9 cellular contexts compared by ENCODE assay signal in the genomic region with DNA sequence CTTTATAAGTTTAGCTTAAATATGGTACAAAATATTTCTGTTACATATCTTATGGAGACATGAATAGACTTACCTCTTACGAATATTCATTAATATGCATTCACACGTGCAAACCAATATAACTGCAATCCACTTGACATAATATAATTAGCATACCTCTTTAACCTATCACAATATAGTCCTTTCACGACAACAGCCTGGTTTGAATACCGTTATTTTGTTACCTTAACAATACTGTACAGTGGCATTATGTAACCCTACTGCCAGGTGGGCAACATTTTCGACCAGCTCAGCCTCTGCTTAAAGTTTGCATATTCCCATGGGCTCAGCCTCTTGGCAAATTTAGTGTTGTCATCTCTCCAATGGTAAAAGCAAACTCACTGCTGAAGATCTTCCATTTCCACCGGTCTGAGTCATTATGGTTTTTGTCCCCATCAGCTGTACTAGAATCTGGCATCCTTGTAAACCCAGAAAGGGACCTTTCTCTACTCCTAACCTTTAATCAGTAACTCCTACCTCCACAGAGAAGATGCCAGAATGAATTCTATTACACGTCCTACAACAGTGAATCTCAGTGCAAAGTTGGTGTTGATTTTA. TPM values are rescaled to one million over a fixed set of nuclear protein-coding genes. Genes with fewer than 3 reads are reported as not detected.
A peak's percentile ranks its signal among the peaks of the same experiment; 100 is the strongest.
DNase-seq lines count a peak whose midpoint lies in the region; TF ChIP-seq lines count a peak whose summit lies in the region.
"Had no signal": no experiment of that assay in that cellular context is flagged by ENCODE, and none has a peak within 500 bp of the region (broad histone marks: within the 10 kb centered on the region; RNA-seq: fewer than 3 reads in every experiment).

No MANE protein-coding gene starts in this region.

- H3K4me1 Mint-ChIP-seq in T-helper 2 cell treated with Interferon-gamma antibody and Interleukin-4, amounts not matched to agents 5 μg/mL and 100 μg/mL, for 36 hours (ENCODE audit: low read depth), result peaks cover 19% of the 10 kb centered on the region

- no TSS peak for BruUV-seq in OCI-LY7 (replicated peaks; lab: Mats Ljungman, UMichigan)

- H3K79me2 ChIP-seq in OCI-LY7 (ENCODE audit: insufficient read depth, low read depth, low read length), result peaks cover 11% of the 10 kb centered on the region; the same call in 1 of the 2 replicates

- peaks cover 26% of the 10 kb centered on the region for H3K36me3 ChIP-seq in OCI-LY7 (ENCODE audit: insufficient read depth, low read length)
- H3K36me3 ChIP-seq in skeletal muscle tissue (ENCODE audit: control insufficient read depth in 3 of 3, insufficient read depth in 3 of 3, low read length in 3 of 3), result peaks cover 8 to 17% (median 11%) of the 10 kb centered on the region in 3 donors

- H3K9me3 ChIP-seq in OCI-LY7 (ENCODE audit: low read length) (no peaks in the 10 kb centered on the region), skeletal muscle tissue (ENCODE audit: control insufficient read depth in 3 of 3, low read length in 3 of 3) (no peaks in the 10 kb centered on the region)

- H3K4me1 ChIP-seq in OCI-LY7 (ENCODE audit: insufficient read depth, low read length, poor library complexity, severe bottlenecking), result peaks cover 28% of the 10 kb centered on the region
- H3K4me1 ChIP-seq in skeletal muscle tissue (ENCODE audit: control insufficient read depth in 3 of 3, insufficient read depth in 3 of 3, low read length in 3 of 3), result peaks cover 0 to 10% (median 5%) of the 10 kb centered on the region in 3 donors

- TF ChIP-seq CTCF in OCI-LY7 (conservative IDR thresholded peaks at IDR 0.05; ENCODE audit: low read length), result no peak

- peak overlapping the region in 1 of 3 donors; percentile 13 for H3K9ac ChIP-seq in skeletal muscle tissue (ENCODE audit: low read depth in 1 of 3, low read length in 3 of 3)

- H3K9me3 Mint-ChIP-seq in T-helper 2 cell treated with Interferon-gamma antibody and Interleukin-4, amounts not matched to agents 5 μg/mL and 100 μg/mL, for 36 hours, result no peaks in the 10 kb centered on the region

- H3K36me3 Mint-ChIP-seq in T-helper 2 cell treated with Interferon-gamma antibody and Interleukin-4, amounts not matched to agents 5 μg/mL and 100 μg/mL, for 36 hours (ENCODE audit: low read depth), result peaks cover 19% of the 10 kb centered on the region

- CTCF ChIA-PET in OCI-LY7 (lab: Charles Lee; ENCODE audit: unreplicated experiment), result interaction anchor here (0.6 to 1.7 kb wide), 2 partner anchors 27 to 77 kb away, joined by 3 to 6 read pairs; no protein-coding TSS in a partner anchor

- no peaks in the 10 kb centered on the region for H3K27me3 ChIP-seq in skeletal muscle tissue (ENCODE audit: control insufficient read depth in 3 of 3, insufficient read depth in 3 of 3, low read length in 3 of 3)

- no peaks in the 10 kb centered on the region for H3K9me2 ChIP-seq in OCI-LY7 (ENCODE audit: insufficient read depth, low read length)

- peak overlapping the region; percentile 20; the same call in 1 of the 2 replicates for H2AFZ ChIP-seq in OCI-LY7 (ENCODE audit: low read length)

- H3K27ac ChIP-seq in OCI-LY7 (ENCODE audit: low read depth, low read length, poor library complexity, severe bottlenecking) (peak overlapping the region; percentile 55), skeletal muscle tissue (ENCODE audit: low read depth, low read length) (peak overlapping the region; percentile 33)

- peak overlapping the region; percentile 75 for H3K4me3 Mint-ChIP-seq in T-helper 2 cell treated with Interferon-gamma antibody and Interleukin-4, amounts not matched to agents 5 μg/mL and 100 μg/mL, for 36 hours

- DNase-seq in T-helper 2 cell treated with Interferon-gamma antibody and Interleukin-4, amounts not matched to agents 5 μg/mL and 100 μg/mL, for 36 hours (ENCODE audit: low spot score), result no peak
- DNase-seq in T-helper 2 cell (no peak), OCI-LY7 (ENCODE audit: low spot score) (peak; percentile 56), dermis blood vessel endothelial cell (peak; percentile 4), NCI-H345 treated with DMSO at 0.1 percent for 48 hours (lab: John Stamatoyannopoulos, UW; ENCODE audit: unreplicated experiment) (no peak), HCEC 1CT (no peak), COLO668 (lab: John Stamatoyannopoulos, UW; ENCODE audit: unreplicated experiment) (no peak)

- H3K4me3 ChIP-seq in OCI-LY7 (ENCODE audit: low read depth, low read length, poor library complexity, severe bottlenecking) (peak overlapping the region; percentile 58), skeletal muscle tissue (ENCODE audit: low read length in 3 of 3) (peak overlapping the region in 1 of 3 donors; percentile 61)
- H3K4me3 ChIP-seq: skin epidermis had no signal

- POLR2A ChIA-PET in OCI-LY7 (lab: Charles Lee), result interaction anchor here (0.6 to 2.6 kb wide), 7 partner anchors 8 to 95 kb away, joined by 3 to 15 read pairs (median 4); no protein-coding TSS in a partner anchor

- H4K20me1 ChIP-seq in OCI-LY7 (ENCODE audit: insufficient read depth, low read length), result no peaks in the 10 kb centered on the region

- peak overlapping the region; percentile 86 for H3K4me2 ChIP-seq in OCI-LY7 (ENCODE audit: low read length)

- no peaks in the 10 kb centered on the region for H3K27me3 Mint-ChIP-seq in T-helper 2 cell treated with Interferon-gamma antibody and Interleukin-4, amounts not matched to agents 5 μg/mL and 100 μg/mL, for 36 hours (ENCODE audit: low read depth)

- H3K27ac Mint-ChIP-seq in T-helper 2 cell treated with Interferon-gamma antibody and Interleukin-4, amounts not matched to agents 5 μg/mL and 100 μg/mL, for 36 hours, result peak overlapping the region; percentile 71

- intact Hi-C loops in OCI-LY7 (cut with micrococcal nuclease; ENCODE audit: unreplicated experiment), result loop anchor here (1.0 to 2.0 kb wide), 3 partner anchors 43 to 241 kb away; no protein-coding TSS in a partner anchor

RNA-seq across cellular contexts. Expression of a gene that starts 46.0 kb away (rescaled TPM):
- 35.4 and 36.8 TPM in 2 replicates for total RNA-seq in OCI-LY7 (2014; rRNA removed; shearing (Covaris generic))
- total RNA-seq in OCI-LY7 (2022) (69.7 and 81.0 TPM in 2 replicates), dermis blood vessel endothelial cell (11.4 and 15.9 TPM in 2 replicates), skeletal muscle tissue (26.6 TPM)

Comparison
In these comparisons a context has a peak if more than half of its experiments do, and no peak if none do; other contexts are left out.
1. DNase-seq: peak in OCI-LY7 (single experiment) and dermis blood vessel endothelial cell (single experiment); none in T-helper 2 cell treated with Interferon-gamma antibody and Interleukin-4, amounts not matched to agents 5 μg/mL and 100 μg/mL, for 36 hours (single experiment), T-helper 2 cell (0 of 5), NCI-H345 treated with DMSO at 0.1 percent for 48 hours (single experiment), HCEC 1CT (single experiment) and COLO668 (single experiment).